In genomic region chr17:5897320-5897911, GRCh38 we compare ENCODE assay signal across 1 cellular context.
TF ChIP-seq lines count a peak whose summit lies in the region.

No MANE protein-coding gene starts in this region.

TF ChIP-seq in GM23338, 12 proteins besides CTCF, POLR2A, EP300 and RAD21 (continued from another document):
- 0 out of 2 replicates have a peak, but pooled peaks have one; percentile 4 for TF ChIP-seq ZNF462 (CRISPR knock-in tag; IDR thresholded peaks at IDR 0.05)
- peak; percentile 92 for TF ChIP-seq NANOG (IDR thresholded peaks at IDR 0.05; ENCODE audit: borderline replicate concordance)
- no peak for TF ChIP-seq JUNB (IDR thresholded peaks at IDR 0.05; ENCODE audit: unreplicated experiment)
- TF ChIP-seq POLR2AphosphoS5 (IDR thresholded peaks at IDR 0.05; ENCODE audit: low read depth), result 0 out of 2 replicates have a peak, but pooled peaks have one; percentile 28
